Comparison of ENCODE assay signal across 8 cellular contexts in genomic region chr22:49632199-49633009, GRCh38.
A peak's percentile ranks its signal among the peaks of the same experiment; 100 is the strongest.
DNase-seq lines count a peak whose midpoint lies in the region; ATAC-seq and TF ChIP-seq lines count a peak whose summit lies in the region.

No MANE protein-coding gene starts in this region.

- ATAC-seq in HG03442 (IDR thresholded peaks at IDR 0.05; ENCODE audit: unreplicated experiment) (no peak), HG02970 (IDR thresholded peaks at IDR 0.05; ENCODE audit: low FRiP score, unreplicated experiment) (no peak)

- no peaks in the 10 kb centered on the region for H3K36me3 Mint-ChIP-seq in brain

- no peaks in the 10 kb centered on the region; the same call in 1 of the 2 replicates for H3K4me1 ChIP-seq in iPS-20b (ENCODE audit: insufficient read depth, low read length)

- H3K27me3 ChIP-seq in iPS-20b (ENCODE audit: insufficient read depth, low read length): peaks cover 7% of the 10 kb centered on the region

- DNase-seq in GM04503 (ENCODE audit: low read depth) (peak; percentile 3), NCI-H2029 treated with DMSO at 0.1 percent for 48 hours (lab: John Stamatoyannopoulos, UW) (peak; percentile 40), skeletal muscle cell (ENCODE audit: low read depth) (peak; percentile 4), SKM-1 (lab: John Stamatoyannopoulos, UW; ENCODE audit: unreplicated experiment) (no peak)

- no peaks in the 10 kb centered on the region for H3K9me3 ChIP-seq in iPS-20b (ENCODE audit: insufficient read depth, low read depth, low read length)

- H3K9ac ChIP-seq in iPS-20b (ENCODE audit: low read depth, low read length): peak overlapping the region; percentile 60

- H3K4me1 Mint-ChIP-seq in brain: peaks cover 49% of the 10 kb centered on the region

- H3K4me3 Mint-ChIP-seq in brain: peak overlapping the region; percentile 67 to 78 (median 75)

- H3K27ac ChIP-seq in iPS-20b (ENCODE audit: low read length): no peak overlapping the region

- no peaks in the 10 kb centered on the region for H3K9me3 Mint-ChIP-seq in brain

- H3K27me3 Mint-ChIP-seq in brain: peaks cover 26% of the 10 kb centered on the region

- peak; percentile 93 for TF ChIP-seq CTCF in brain (conservative IDR thresholded peaks at IDR 0.05)

- peak overlapping the region; percentile 68 for H3K4me3 ChIP-seq in iPS-20b (ENCODE audit: low read length)
- peak overlapping the region; percentile 31 for H3K4me3 ChIP-seq in skeletal muscle cell (ENCODE audit: low read depth, low read length)

- H3K27ac Mint-ChIP-seq in brain: peak overlapping the region; percentile 35 to 96 (median 57)

- H3K36me3 ChIP-seq in iPS-20b (ENCODE audit: insufficient read depth, low read depth, low read length): no peaks in the 10 kb centered on the region
